20 cellular contexts compared by ENCODE assay signal in genomic region chr2:84152471-84152870, GRCh38.
DNase-seq lines count a peak whose midpoint lies in the region; ATAC-seq, FAIRE-seq and TF ChIP-seq lines count a peak whose summit lies in the region.
"Had no signal": no experiment of that assay in that cellular context is flagged by ENCODE, and none has a peak within 500 bp of the region (broad histone marks: within the 10 kb centered on the region; RNA-seq: fewer than 3 reads in every experiment).

No MANE protein-coding gene starts in this region.

- FAIRE-seq in HepG2 (lab: Jason Lieb, UNC) = no peak
- FAIRE-seq: G401.6, GM12891 had no signal

- no peaks in the 10 kb centered on the region for H3K79me2 ChIP-seq in HepG2 (ENCODE audit: insufficient read depth, low read length)

- no peaks in the 10 kb centered on the region for H3K9me3 ChIP-seq in HepG2 (ENCODE audit: low read length)
- H3K9me3 ChIP-seq in right lobe of liver = no peaks in the 10 kb centered on the region
- H3K9me3 ChIP-seq: BE2C had no signal

- DNase-seq in HepG2 (ENCODE audit: low spot score) = no peak
- no peak for DNase-seq in right lobe of liver
- DNase-seq in OCI-M1 (lab: John Stamatoyannopoulos, UW) = peak; percentile 0
- peak; percentile 61 for DNase-seq in epithelial cell of esophagus (ENCODE audit: low read depth)
- DNase-seq in renal cortical epithelial cell (ENCODE audit: low read depth) = peak; percentile 4
- DNase-seq in AG08395 (ENCODE audit: low spot score) = no peak
- DNase-seq: BE2C; C1 segment of cervical spinal cord; CD4-positive, CD25-positive, alpha-beta regulatory T cell; CD8-positive, alpha-beta memory T cell; COR-L47; DMS 273 treated with DMSO at 0.1 percent for 48 hours; DMS53; DND-41; EL; H7 had no signal

- TF ChIP-seq CTCF in HepG2 (CRISPR knock-in tag; IDR thresholded peaks at IDR 0.05) (no peak), right lobe of liver (IDR thresholded peaks at IDR 0.05) (no peak), epithelial cell of esophagus (IDR thresholded peaks at IDR 0.05; ENCODE audit: insufficient read depth, low read depth, low read length, missing control alignments) (no peak)

- H3K9ac ChIP-seq in HepG2 (ENCODE audit: insufficient read depth, low read depth, low read length) = no peak overlapping the region

- H3K36me3 ChIP-seq in HepG2 (replicated peaks in 1 of 2; ENCODE audit: control insufficient read depth in 1 of 2, insufficient read depth in 2 of 2, low read length in 2 of 2) (no peaks in the 10 kb centered on the region), right lobe of liver (no peaks in the 10 kb centered on the region)
- H3K36me3 ChIP-seq: BE2C had no signal

- H3K27ac ChIP-seq in HepG2 (ENCODE audit: extremely low read length, insufficient read depth, low read length) = no peak overlapping the region
- H3K27ac ChIP-seq in right lobe of liver = no peak overlapping the region

- ATAC-seq in HepG2 (no peak), right lobe of liver (no peak), GM21737 (IDR thresholded peaks at IDR 0.05; ENCODE audit: unreplicated experiment) (no peak)
- ATAC-seq: GM23338 had no signal

- BruUV-seq in HepG2 (replicated peaks; lab: Mats Ljungman, UMichigan) = no TSS peak

- TF ChIP-seq POLR2A in HepG2 (IDR thresholded peaks at IDR 0.05; ENCODE audit: insufficient read depth in 1 of 2, low read depth in 2 of 2, low read length in 2 of 2) (no peak), right lobe of liver (IDR thresholded peaks at IDR 0.05) (no peak)

- no peak overlapping the region for H3K4me3 ChIP-seq in HepG2 (replicated peaks in 1 of 3; ENCODE audit: insufficient read depth in 1 of 3, low read depth in 2 of 3, low read length in 3 of 3)
- no peak overlapping the region for H3K4me3 ChIP-seq in right lobe of liver
- H3K4me3 ChIP-seq in epithelial cell of esophagus (ENCODE audit: low read length) = no peak overlapping the region
- H3K4me3 ChIP-seq: GM23338 had no signal

- TF ChIP-seq EP300 in HepG2 (IDR thresholded peaks at IDR 0.05; ENCODE audit: low read depth in 2 of 2, low read length in 2 of 2) (no peak), HepG2 (CRISPR knock-in tag; IDR thresholded peaks at IDR 0.05; ENCODE audit: borderline replicate concordance) (no peak)

- H4K20me1 ChIP-seq in HepG2 (ENCODE audit: insufficient read depth, low read length) = no peaks in the 10 kb centered on the region

- POLR2A ChIA-PET in HepG2 (lab: Yijun Ruan, JAX) = no interaction called here

- WGBS in HepG2 (ENCODE audit: low lambda C conversion rate) = 0% methylated on average over 2 of the region's 2 CpGs
- WGBS in right lobe of liver (ENCODE audit: insufficient coverage, low coverage, low lambda C conversion rate, missing lambda C conversion rate) = 47% methylated on average over 2 of the region's 2 CpGs

- intact Hi-C loops in HepG2 (cut with micrococcal nuclease; ENCODE audit: unreplicated experiment) = no loop called here
- intact Hi-C loops in right lobe of liver (cut with DNase I) = no loop called here

- in situ Hi-C loops in HepG2 (cut with HindIII; ENCODE audit: extremely low pct_ligation_motif_present, low pct_unique_long_range_greater_than_20kb) = no loop called here

- no peak for TF ChIP-seq RAD21 in HepG2 (CRISPR knock-in tag; IDR thresholded peaks at IDR 0.05)

- no peak overlapping the region for H2AFZ ChIP-seq in HepG2 (ENCODE audit: low read length)
- H2AFZ ChIP-seq: GM23338 had no signal

- H3K27me3 ChIP-seq in HepG2 (ENCODE audit: control insufficient read depth in 1 of 2, insufficient read depth in 2 of 2, low read length in 2 of 2) (no peaks in the 10 kb centered on the region), right lobe of liver (no peaks in the 10 kb centered on the region)
- H3K27me3 ChIP-seq: BE2C had no signal

- H3K4me2 ChIP-seq in HepG2 (ENCODE audit: low read depth, low read length) = no peak overlapping the region
- H3K4me2 ChIP-seq: GM23338 had no signal

- CTCF ChIA-PET in HepG2 (lab: Yijun Ruan, JAX; ENCODE audit: low intra/inter-chr PET ratio, low total read pairs) = no interaction called here

- no peaks in the 10 kb centered on the region for H3K4me1 ChIP-seq in HepG2 (ENCODE audit: insufficient read depth, low read length)
- no peaks in the 10 kb centered on the region for H3K4me1 ChIP-seq in right lobe of liver
- H3K4me1 ChIP-seq: BE2C had no signal

TF ChIP-seq in HepG2, 621 proteins besides CTCF, POLR2A, EP300 and RAD21:
- TF ChIP-seq ZBTB7A (CRISPR knock-in tag; IDR thresholded peaks at IDR 0.05) (no peak), ZNF607 (CRISPR knock-in tag; IDR thresholded peaks at IDR 0.05; ENCODE audit: borderline replicate concordance) (no peak), ZBTB10 (CRISPR knock-in tag; IDR thresholded peaks at IDR 0.05; ENCODE audit: borderline replicate concordance) (no peak), HDAC6 (IDR thresholded peaks at IDR 0.05; ENCODE audit: low read depth, low read length) (no peak), NR2C2 (CRISPR knock-in tag; IDR thresholded peaks at IDR 0.05; ENCODE audit: borderline replicate concordance) (no peak), ZNF552 (CRISPR knock-in tag; IDR thresholded peaks at IDR 0.05; ENCODE audit: borderline replicate concordance) (no peak), CREB1 (IDR thresholded peaks at IDR 0.05) (peak; percentile 50), CREB1 (CRISPR knock-in tag; IDR thresholded peaks at IDR 0.05) (no peak), ZNF180 (CRISPR knock-in tag; IDR thresholded peaks at IDR 0.05; ENCODE audit: borderline replicate concordance, low read depth) (no peak), TEAD2 (CRISPR knock-in tag; IDR thresholded peaks at IDR 0.05) (no peak)

Comparison
In these comparisons a context has a peak if more than half of its experiments do, and no peak if none do; other contexts are left out.
1. DNase-seq: peak in OCI-M1 (single experiment), epithelial cell of esophagus (single experiment) and renal cortical epithelial cell (single experiment); none in HepG2 (single experiment), right lobe of liver (0 of 3) and AG08395 (single experiment).